Comparison of ENCODE assay signal across 15 cellular contexts in genomic region chr18:50315100-50315871, GRCh38. TPM values are rescaled to one million over a fixed set of nuclear protein-coding genes. Genes with fewer than 3 reads are reported as not detected.
DNase-seq lines count a peak whose midpoint lies in the region; ATAC-seq, FAIRE-seq and TF ChIP-seq lines count a peak whose summit lies in the region.
"Had no signal": no experiment of that assay in that cellular context is flagged by ENCODE, and none has a peak within 500 bp of the region (broad histone marks: within the 10 kb centered on the region; RNA-seq: fewer than 3 reads in every experiment).

No MANE protein-coding gene starts in this region.

- no peak overlapping the region for H2AFZ ChIP-seq in HepG2 (ENCODE audit: low read length)

- no peak for TF ChIP-seq CTCF in HepG2 (CRISPR knock-in tag; IDR thresholded peaks at IDR 0.05)
- no peak for TF ChIP-seq CTCF in A673 (conservative IDR thresholded peaks at IDR 0.05; ENCODE audit: low read depth, low read length)

- H3K27me3 ChIP-seq in HepG2 (ENCODE audit: control insufficient read depth in 1 of 2, insufficient read depth in 2 of 2, low read length in 2 of 2): no peaks in the 10 kb centered on the region
- peaks cover 35% of the 10 kb centered on the region for H3K27me3 ChIP-seq in A673 (replicated peaks; ENCODE audit: insufficient read depth, low read depth, low read length, poor library complexity)
- H3K27me3 ChIP-seq in small intestine (ENCODE audit: control insufficient read depth in 2 of 2, insufficient read depth in 2 of 2, low read length in 2 of 2): peaks cover 0 to 2% of the 10 kb centered on the region in 2 donors
- H3K27me3 ChIP-seq: Peyer's patch had no signal

- ATAC-seq in GM18867 (IDR thresholded peaks at IDR 0.05; ENCODE audit: unreplicated experiment): peak; percentile 80
- peak; percentile 74 for ATAC-seq in GM21529 (IDR thresholded peaks at IDR 0.05; ENCODE audit: unreplicated experiment)
- ATAC-seq in HG03108 (IDR thresholded peaks at IDR 0.05; ENCODE audit: unreplicated experiment): peak; percentile 68
- ATAC-seq in HepG2: no peak
- ATAC-seq: activated CD4-positive, alpha-beta T cell treated with anti-CD3 and anti-CD28 coated beads for 36 hours; activated naive CD8-positive, alpha-beta T cell treated with anti-CD3 and anti-CD28 coated beads, Interleukin-2, amount 50 U/mL, for 24 hours; effector memory CD8-positive, alpha-beta T cell; naive thymus-derived CD4-positive, alpha-beta T cell had no signal

- no peaks in the 10 kb centered on the region for H3K9me3 ChIP-seq in HepG2 (ENCODE audit: low read length)
- H3K9me3 ChIP-seq in A673 (ENCODE audit: low read depth, low read length, poor library complexity, severe bottlenecking): no peaks in the 10 kb centered on the region
- no peaks in the 10 kb centered on the region for H3K9me3 ChIP-seq in small intestine (ENCODE audit: control insufficient read depth, low read depth)
- H3K9me3 ChIP-seq: Peyer's patch had no signal

- 41% methylated on average over 5 of the region's 5 CpGs for WGBS in HepG2 (ENCODE audit: low lambda C conversion rate)
- 51 to 57% (median 53%) methylated on average over 5 of the region's 5 CpGs for WGBS in small intestine, 3 donors

- H3K4me2 ChIP-seq in HepG2 (ENCODE audit: low read depth, low read length): no peak overlapping the region

- H4K20me1 ChIP-seq in HepG2 (ENCODE audit: insufficient read depth, low read length): no peaks in the 10 kb centered on the region

- no peak for FAIRE-seq in HepG2 (lab: Jason Lieb, UNC)
- no peak for FAIRE-seq in small intestine (lab: Jason Lieb, UNC)

- intact Hi-C loops in HepG2 (cut with micrococcal nuclease; ENCODE audit: unreplicated experiment) (no loop called here), A673 (cut with micrococcal nuclease; ENCODE audit: unreplicated experiment) (no loop called here)

- H3K36me3 ChIP-seq in HepG2 (replicated peaks in 1 of 2; ENCODE audit: control insufficient read depth in 1 of 2, insufficient read depth in 2 of 2, low read length in 2 of 2): no peaks in the 10 kb centered on the region
- H3K36me3 ChIP-seq in A673 (ENCODE audit: insufficient read depth, low read length, poor library complexity, severe bottlenecking): no peaks in the 10 kb centered on the region
- H3K36me3 ChIP-seq in small intestine (ENCODE audit: control insufficient read depth in 2 of 2, insufficient read depth in 2 of 2, low read length in 2 of 2): no peaks in the 10 kb centered on the region
- H3K36me3 ChIP-seq: Peyer's patch had no signal

- peaks cover 32% of the 10 kb centered on the region for H3K4me1 ChIP-seq in HepG2 (ENCODE audit: insufficient read depth, low read length)
- no peaks in the 10 kb centered on the region for H3K4me1 ChIP-seq in A673 (ENCODE audit: insufficient read depth, low read length, poor library complexity, severe bottlenecking)
- H3K4me1 ChIP-seq in small intestine (ENCODE audit: control insufficient read depth in 2 of 2, insufficient read depth in 1 of 2, low read depth in 1 of 2, low read length in 1 of 2): no peaks in the 10 kb centered on the region
- H3K4me1 ChIP-seq: Peyer's patch had no signal

- TF ChIP-seq EP300 in HepG2 (IDR thresholded peaks at IDR 0.05; ENCODE audit: low read depth in 2 of 2, low read length in 2 of 2) (no peak), HepG2 (CRISPR knock-in tag; IDR thresholded peaks at IDR 0.05; ENCODE audit: borderline replicate concordance) (no peak)

- TF ChIP-seq RAD21 in HepG2 (CRISPR knock-in tag; IDR thresholded peaks at IDR 0.05): no peak

- no peak overlapping the region for H3K9ac ChIP-seq in HepG2 (ENCODE audit: insufficient read depth, low read depth, low read length)

- in situ Hi-C loops in HepG2 (cut with HindIII; ENCODE audit: extremely low pct_ligation_motif_present, low pct_unique_long_range_greater_than_20kb): no loop called here

- POLR2A ChIA-PET in HepG2 (lab: Yijun Ruan, JAX): no interaction called here
- POLR2A ChIA-PET in A673 (lab: Charles Lee; ENCODE audit: low non-redundant PET): no interaction called here

- no TSS peak for BruUV-seq in HepG2 (replicated peaks; lab: Mats Ljungman, UMichigan)
- BruUV-seq in A673 (replicated peaks; lab: Mats Ljungman, UMichigan): no TSS peak

- CTCF ChIA-PET in HepG2 (lab: Yijun Ruan, JAX; ENCODE audit: low intra/inter-chr PET ratio, low total read pairs) (no interaction called here), A673 (lab: Charles Lee) (no interaction called here)

- H3K27ac ChIP-seq in HepG2 (ENCODE audit: extremely low read length, insufficient read depth, low read length) (no peak overlapping the region), A673 (ENCODE audit: low read depth, low read length, poor library complexity, severe bottlenecking) (no peak overlapping the region), small intestine (ENCODE audit: low read depth in 1 of 2, low read length in 1 of 2) (no peak overlapping the region)
- H3K27ac ChIP-seq: Peyer's patch had no signal

- DNase-seq in HepG2 (ENCODE audit: low spot score) (no peak), A673 (ENCODE audit: low spot score) (no peak), SHP77 (lab: John Stamatoyannopoulos, UW) (no peak), NCI-H82 (lab: John Stamatoyannopoulos, UW) (no peak), small intestine (no peak)
- DNase-seq: activated CD4-positive, alpha-beta T cell treated with anti-CD3 and anti-CD28 coated beads for 36 hours; activated naive CD8-positive, alpha-beta T cell treated with anti-CD3 and anti-CD28 coated beads, Interleukin-2, amount 50 U/mL, for 24 hours; effector memory CD8-positive, alpha-beta T cell; H9; MV-4-11; naive thymus-derived CD4-positive, alpha-beta T cell; Peyer's patch had no signal

- no peak for TF ChIP-seq POLR2A in HepG2 (IDR thresholded peaks at IDR 0.05; ENCODE audit: insufficient read depth in 1 of 2, low read depth in 2 of 2, low read length in 2 of 2)

- H3K79me2 ChIP-seq in HepG2 (ENCODE audit: insufficient read depth, low read length): no peaks in the 10 kb centered on the region

- H3K4me3 ChIP-seq in HepG2 (replicated peaks in 1 of 3; ENCODE audit: insufficient read depth in 1 of 3, low read depth in 2 of 3, low read length in 3 of 3) (no peak overlapping the region), A673 (ENCODE audit: low read depth, low read length, poor library complexity, severe bottlenecking) (no peak overlapping the region), small intestine (ENCODE audit: low read depth in 1 of 2, low read length in 2 of 2) (no peak overlapping the region)
- H3K4me3 ChIP-seq: Peyer's patch had no signal

RNA-seq across cellular contexts. Expression of gene CXXC1, which starts 27.8 kb away (rescaled TPM):
- total RNA-seq in HepG2 (2016; rRNA removed; fragmentation: Illumina TruSeq; extraction: Trizol) (29.8 and 32.9 TPM in 2 replicates), A673 (2021) (89.5 and 94.5 TPM in 2 replicates)
- 5.2 and 6.1 TPM in 2 replicates for total RNA-seq in HepG2 (2016; cell fraction: cytosol; rRNA removed; fragmentation: Illumina TruSeq; extraction: Trizol; ENCODE audit: low read depth)
- total RNA-seq in HepG2 (2016; cell fraction: insoluble cytoplasmic fraction; rRNA removed; fragmentation: Illumina TruSeq; extraction: Trizol): 27.2 and 40.8 TPM in 2 replicates
- total RNA-seq in HepG2 (2016; cell fraction: membrane; rRNA removed; fragmentation: Illumina TruSeq; extraction: Trizol): 16.4 and 17.8 TPM in 2 replicates
- total RNA-seq in HepG2 (2016; cell fraction: nucleus; rRNA removed; fragmentation: Illumina TruSeq; extraction: Trizol): 26.0 and 29.7 TPM in 2 replicates
- polyA plus RNA-seq in HepG2 (2011; rRNA removed) (39.0 and 39.8 TPM in 2 replicates), small intestine (10 to 100 TPM; 65.7 to 93.9 (median 72.1) TPM)
- 29.5 and 48.9 TPM in 2 replicates for polyA plus RNA-seq in HepG2 (2011; cell fraction: cytosol; rRNA removed)
- 324 and 455 TPM in 2 replicates for polyA plus RNA-seq in HepG2 (2011; cell fraction: nucleus; rRNA removed)
- 22.4 and 34.0 TPM in 2 replicates for polyA plus RNA-seq in HepG2 (2012)
- polyA plus RNA-seq in HepG2 (2016; cell fraction: cytosol; fragmentation: Illumina TruSeq; extraction: Trizol; ENCODE audit: low read depth): 4.1 and 5.9 TPM in 2 replicates
- 25.7 and 37.2 TPM in 2 replicates for polyA plus RNA-seq in HepG2 (2016; cell fraction: insoluble cytoplasmic fraction; fragmentation: Illumina TruSeq; extraction: Trizol; ENCODE audit: low read depth)
- 14.3 and 15.5 TPM in 2 replicates for polyA plus RNA-seq in HepG2 (2016; cell fraction: membrane; fragmentation: Illumina TruSeq; extraction: Trizol; ENCODE audit: low read depth)
- polyA plus RNA-seq in HepG2 (2016; cell fraction: nucleus; fragmentation: Illumina TruSeq; extraction: Trizol; ENCODE audit: insufficient read depth, low read depth): 119 and 130 TPM in 2 replicates
- 42.0 and 46.9 TPM in 2 replicates for polyA minus RNA-seq in HepG2 (2011; rRNA and poly(A)+ RNA removed; ENCODE audit: low replicate concordance)
- polyA minus RNA-seq in HepG2 (2011; cell fraction: cytosol; rRNA and poly(A)+ RNA removed): 8.7 and 10.1 TPM in 2 replicates
- 27.0 and 29.1 TPM in 2 replicates for polyA minus RNA-seq in HepG2 (2011; cell fraction: nucleus; rRNA and poly(A)+ RNA removed)

RNA-seq across cellular contexts. Expression of gene MBD1, which starts 34.0 kb away (rescaled TPM):
- total RNA-seq in HepG2 (2016; rRNA removed; fragmentation: Illumina TruSeq; extraction: Trizol): 15.2 and 25.5 TPM in 2 replicates
- total RNA-seq in HepG2 (2016; cell fraction: cytosol; rRNA removed; fragmentation: Illumina TruSeq; extraction: Trizol; ENCODE audit: low read depth): 5.6 and 7.6 TPM in 2 replicates
- 13.1 and 25.2 TPM in 2 replicates for total RNA-seq in HepG2 (2016; cell fraction: insoluble cytoplasmic fraction; rRNA removed; fragmentation: Illumina TruSeq; extraction: Trizol)
- 13.7 and 14.8 TPM in 2 replicates for total RNA-seq in HepG2 (2016; cell fraction: membrane; rRNA removed; fragmentation: Illumina TruSeq; extraction: Trizol)
- 34.3 TPM in 2 replicates for total RNA-seq in HepG2 (2016; cell fraction: nucleus; rRNA removed; fragmentation: Illumina TruSeq; extraction: Trizol)
- polyA plus RNA-seq in HepG2 (2011; rRNA removed): 28.6 and 31.3 TPM in 2 replicates
- 16.1 and 23.4 TPM in 2 replicates for polyA plus RNA-seq in HepG2 (2011; cell fraction: cytosol; rRNA removed)
- 145 and 153 TPM in 2 replicates for polyA plus RNA-seq in HepG2 (2011; cell fraction: nucleus; rRNA removed)
- polyA plus RNA-seq in HepG2 (2012): 15.5 and 18.8 TPM in 2 replicates
- polyA plus RNA-seq in HepG2 (2016; cell fraction: cytosol; fragmentation: Illumina TruSeq; extraction: Trizol; ENCODE audit: low read depth): 4.3 and 4.6 TPM in 2 replicates
- 15.4 and 19.3 TPM in 2 replicates for polyA plus RNA-seq in HepG2 (2016; cell fraction: insoluble cytoplasmic fraction; fragmentation: Illumina TruSeq; extraction: Trizol; ENCODE audit: low read depth)
- 8.7 and 8.9 TPM in 2 replicates for polyA plus RNA-seq in HepG2 (2016; cell fraction: membrane; fragmentation: Illumina TruSeq; extraction: Trizol; ENCODE audit: low read depth)
- 54.5 and 56.4 TPM in 2 replicates for polyA plus RNA-seq in HepG2 (2016; cell fraction: nucleus; fragmentation: Illumina TruSeq; extraction: Trizol; ENCODE audit: insufficient read depth, low read depth)
- polyA minus RNA-seq in HepG2 (2011; rRNA and poly(A)+ RNA removed; ENCODE audit: low replicate concordance): 45.6 and 63.7 TPM in 2 replicates
- 12.0 and 13.2 TPM in 2 replicates for polyA minus RNA-seq in HepG2 (2011; cell fraction: cytosol; rRNA and poly(A)+ RNA removed)
- polyA minus RNA-seq in HepG2 (2011; cell fraction: nucleus; rRNA and poly(A)+ RNA removed): 56.3 and 64.5 TPM in 2 replicates
- total RNA-seq in A673 (2021): 65.2 and 70.8 TPM in 2 replicates
- polyA plus RNA-seq in small intestine: 10 to 100 TPM; 26.2 to 35.7 (median 31.3) TPM

RNA-seq across cellular contexts. Expression of gene CFAP53, which starts 49.0 kb away (rescaled TPM):
- total RNA-seq in HepG2 (2016; rRNA removed; fragmentation: Illumina TruSeq; extraction: Trizol): 0.07 TPM in 1 of 2 replicates, not detected in the other
- total RNA-seq in HepG2 (2016; cell fraction: cytosol; rRNA removed; fragmentation: Illumina TruSeq; extraction: Trizol; ENCODE audit: low read depth): 0.09 TPM in 1 of 2 replicates, not detected in the other
- 0.09 and 0.13 TPM in 2 replicates for total RNA-seq in HepG2 (2016; cell fraction: insoluble cytoplasmic fraction; rRNA removed; fragmentation: Illumina TruSeq; extraction: Trizol)
- total RNA-seq in HepG2 (2016; cell fraction: membrane; rRNA removed; fragmentation: Illumina TruSeq; extraction: Trizol): not detected in 2 replicates
- total RNA-seq in HepG2 (2016; cell fraction: nucleus; rRNA removed; fragmentation: Illumina TruSeq; extraction: Trizol): 0.28 TPM in 1 of 2 replicates, not detected in the other
- polyA plus RNA-seq in HepG2 (2011; rRNA removed): 0.05 TPM in 2 replicates
- polyA plus RNA-seq in HepG2 (2011; cell fraction: cytosol; rRNA removed): 0.03 and 0.04 TPM in 2 replicates
- 0.07 TPM in 1 of 2 replicates, not detected in the other for polyA plus RNA-seq in HepG2 (2011; cell fraction: nucleus; rRNA removed)
- 0.07 and 0.11 TPM in 2 replicates for polyA plus RNA-seq in HepG2 (2012)
- polyA plus RNA-seq in HepG2 (2016; cell fraction: cytosol; fragmentation: Illumina TruSeq; extraction: Trizol; ENCODE audit: low read depth): 0.09 and 0.11 TPM in 2 replicates
- polyA plus RNA-seq in HepG2 (2016; cell fraction: insoluble cytoplasmic fraction; fragmentation: Illumina TruSeq; extraction: Trizol; ENCODE audit: low read depth): not detected in 2 replicates
- polyA plus RNA-seq in HepG2 (2016; cell fraction: membrane; fragmentation: Illumina TruSeq; extraction: Trizol; ENCODE audit: low read depth): not detected in 2 replicates
- not detected in 2 replicates for polyA plus RNA-seq in HepG2 (2016; cell fraction: nucleus; fragmentation: Illumina TruSeq; extraction: Trizol; ENCODE audit: insufficient read depth, low read depth)
- 0.12 TPM in 1 of 2 replicates, not detected in the other for polyA minus RNA-seq in HepG2 (2011; rRNA and poly(A)+ RNA removed; ENCODE audit: low replicate concordance)
- polyA minus RNA-seq in HepG2 (2011; cell fraction: cytosol; rRNA and poly(A)+ RNA removed): not detected in 2 replicates
- 0.52 TPM in 1 of 2 replicates, not detected in the other for polyA minus RNA-seq in HepG2 (2011; cell fraction: nucleus; rRNA and poly(A)+ RNA removed)
- total RNA-seq in A673 (2021): 0.22 and 0.26 TPM in 2 replicates
- under 1 TPM in 2 of 3 donors, not detected in 1; 0.28 to 0.67 TPM for polyA plus RNA-seq in small intestine

RNA-seq across cellular contexts. Expression of gene SKA1, which starts 59.6 kb away (rescaled TPM):
- total RNA-seq in HepG2 (2016; rRNA removed; fragmentation: Illumina TruSeq; extraction: Trizol) (21.3 and 28.3 TPM in 2 replicates), A673 (2021) (37.3 and 41.8 TPM in 2 replicates)
- total RNA-seq in HepG2 (2016; cell fraction: cytosol; rRNA removed; fragmentation: Illumina TruSeq; extraction: Trizol; ENCODE audit: low read depth): 6.7 and 10.0 TPM in 2 replicates
- 20.6 and 27.1 TPM in 2 replicates for total RNA-seq in HepG2 (2016; cell fraction: insoluble cytoplasmic fraction; rRNA removed; fragmentation: Illumina TruSeq; extraction: Trizol)
- total RNA-seq in HepG2 (2016; cell fraction: membrane; rRNA removed; fragmentation: Illumina TruSeq; extraction: Trizol): 22.9 and 24.8 TPM in 2 replicates
- total RNA-seq in HepG2 (2016; cell fraction: nucleus; rRNA removed; fragmentation: Illumina TruSeq; extraction: Trizol): 7.1 and 8.3 TPM in 2 replicates
- polyA plus RNA-seq in HepG2 (2011; rRNA removed) (3.8 and 5.3 TPM in 2 replicates), small intestine (1 to 10 TPM in 1 of 3 donors, under 1 TPM in 1, not detected in 1; 0.67 to 7.9 TPM)
- polyA plus RNA-seq in HepG2 (2011; cell fraction: cytosol; rRNA removed): 2.9 and 3.6 TPM in 2 replicates
- 1.5 and 1.6 TPM in 2 replicates for polyA plus RNA-seq in HepG2 (2011; cell fraction: nucleus; rRNA removed)
- polyA plus RNA-seq in HepG2 (2012): 2.5 and 3.5 TPM in 2 replicates
- polyA plus RNA-seq in HepG2 (2016; cell fraction: cytosol; fragmentation: Illumina TruSeq; extraction: Trizol; ENCODE audit: low read depth): 4.4 and 5.1 TPM in 2 replicates
- 23.2 and 23.5 TPM in 2 replicates for polyA plus RNA-seq in HepG2 (2016; cell fraction: insoluble cytoplasmic fraction; fragmentation: Illumina TruSeq; extraction: Trizol; ENCODE audit: low read depth)
- polyA plus RNA-seq in HepG2 (2016; cell fraction: membrane; fragmentation: Illumina TruSeq; extraction: Trizol; ENCODE audit: low read depth): 11.2 and 11.9 TPM in 2 replicates
- polyA plus RNA-seq in HepG2 (2016; cell fraction: nucleus; fragmentation: Illumina TruSeq; extraction: Trizol; ENCODE audit: insufficient read depth, low read depth): 11.8 and 12.4 TPM in 2 replicates
- 2.7 and 11.2 TPM in 2 replicates for polyA minus RNA-seq in HepG2 (2011; rRNA and poly(A)+ RNA removed; ENCODE audit: low replicate concordance)
- 4.8 and 5.6 TPM in 2 replicates for polyA minus RNA-seq in HepG2 (2011; cell fraction: cytosol; rRNA and poly(A)+ RNA removed)
- 3.0 and 4.4 TPM in 2 replicates for polyA minus RNA-seq in HepG2 (2011; cell fraction: nucleus; rRNA and poly(A)+ RNA removed)
